In genomic region chr16:3472878-3473595, GRCh38 we compare ENCODE assay signal across 1 cellular context.
TF ChIP-seq lines count a peak whose summit lies in the region.

No MANE protein-coding gene starts in this region.

TF ChIP-seq in K562, 482 proteins besides CTCF, POLR2A, EP300 and RAD21:
- TF ChIP-seq ELK1 (CRISPR knock-in tag; IDR thresholded peaks at IDR 0.05) (no peak), MEF2D (tag; conservative IDR thresholded peaks at IDR 0.05; ENCODE audit: low read depth) (no peak)
